Comparison of ENCODE assay signal across 14 cellular contexts in genomic region chr4:128825226-128825625, GRCh38. TPM values are rescaled to one million over a fixed set of nuclear protein-coding genes. Genes with fewer than 3 reads are reported as not detected.
DNase-seq lines count a peak whose midpoint lies in the region; ATAC-seq and TF ChIP-seq lines count a peak whose summit lies in the region.
"Had no signal": no experiment of that assay in that cellular context is flagged by ENCODE, and none has a peak within 500 bp of the region (broad histone marks: within the 10 kb centered on the region; RNA-seq: fewer than 3 reads in every experiment).

No MANE protein-coding gene starts in this region.

- H3K27me3 ChIP-seq in BLaER1 treated with 17β-estradiol and CSF1 and Interleukin-3, amounts not matched to agents 10 nM and 100 nM = no peaks in the 10 kb centered on the region
- H3K27me3 ChIP-seq in KMS-11 (ENCODE audit: insufficient read depth, low read depth) = no peaks in the 10 kb centered on the region
- H3K27me3 ChIP-seq in naive thymus-derived CD4-positive, alpha-beta T cell (ENCODE audit: control insufficient read depth in 2 of 2, insufficient read depth in 2 of 2, low read length in 2 of 2) = no peaks in the 10 kb centered on the region
- H3K27me3 ChIP-seq: BE2C had no signal

- POLR2A ChIA-PET in naive thymus-derived CD4-positive, alpha-beta T cell (lab: Charles Lee) = interaction anchor here (0.6 kb wide), 1 partner anchor 41 kb away, joined by 4 read pairs; no protein-coding TSS in a partner anchor

- peaks cover 0 to 75% (median 21%) of the 10 kb centered on the region in 11 experiments; a peak in 12 of 22 replicates for H4K20me1 ChIP-seq in BLaER1 treated with 17β-estradiol and CSF1 and Interleukin-3, amounts not matched to agents 10 nM and 100 nM
- H4K20me1 ChIP-seq in KMS-11 (ENCODE audit: insufficient read depth) = peaks cover 52% of the 10 kb centered on the region

- no peak overlapping the region for H3K4me3 ChIP-seq in BLaER1 treated with 17β-estradiol and CSF1 and Interleukin-3, amounts not matched to agents 10 nM and 100 nM
- no peak overlapping the region for H3K4me3 ChIP-seq in KMS-11 (IDR thresholded peaks at IDR 0.05; ENCODE audit: insufficient read depth, low read depth, low read length)
- no peak overlapping the region for H3K4me3 ChIP-seq in naive thymus-derived CD4-positive, alpha-beta T cell (ENCODE audit: low read length)

- peaks cover 37% of the 10 kb centered on the region for H3K4me1 Mint-ChIP-seq in dendritic cell treated with granulocyte-macrophage colony-stimulating factor and Interleukin-4, amounts not matched to agents 40 ng/mL and 50 ng/mL, for 4 days (ENCODE audit: low read depth)
- peaks cover 47 to 94% (median 83%) of the 10 kb centered on the region in 7 donors for H3K4me1 Mint-ChIP-seq in naive thymus-derived CD4-positive, alpha-beta T cell

- peak overlapping the region; percentile 34 for H3K27ac Mint-ChIP-seq in dendritic cell treated with granulocyte-macrophage colony-stimulating factor and Interleukin-4, amounts not matched to agents 40 ng/mL and 50 ng/mL, for 4 days
- H3K27ac Mint-ChIP-seq in naive thymus-derived CD4-positive, alpha-beta T cell = peak overlapping the region in 7 of 9 donors; percentile 3 to 55 (median 18)
- H3K27ac Mint-ChIP-seq: stimulated activated naive B cell treated with anti-CD40 and anti-IgM and Interleukin-4, amounts not matched to agents 10 μg/mL and 1 μg/mL and 100 μg/mL, for 72 hours had no signal

- no peaks in the 10 kb centered on the region for H3K9me3 Mint-ChIP-seq in dendritic cell treated with granulocyte-macrophage colony-stimulating factor and Interleukin-4, amounts not matched to agents 40 ng/mL and 50 ng/mL, for 4 days
- peaks cover 0 to 13% (median 0%) of the 10 kb centered on the region in 11 donors for H3K9me3 Mint-ChIP-seq in naive thymus-derived CD4-positive, alpha-beta T cell

- peaks cover 15 to 31% (median 28%) of the 10 kb centered on the region in 10 experiments; a peak in 19 of 20 replicates for H3K4me1 ChIP-seq in BLaER1 treated with 17β-estradiol and CSF1 and Interleukin-3, amounts not matched to agents 10 nM and 100 nM
- H3K4me1 ChIP-seq in KMS-11 (ENCODE audit: low read depth, poor library complexity, severe bottlenecking) = peaks cover 93% of the 10 kb centered on the region
- peaks cover 6 to 16% of the 10 kb centered on the region in 2 donors for H3K4me1 ChIP-seq in naive thymus-derived CD4-positive, alpha-beta T cell (ENCODE audit: control insufficient read depth in 2 of 2, insufficient read depth in 2 of 2, low read length in 2 of 2)
- H3K4me1 ChIP-seq: BE2C had no signal

- peaks cover 100% of the 10 kb centered on the region for H3K79me2 ChIP-seq in KMS-11 (ENCODE audit: insufficient read depth, low read depth)

- TF ChIP-seq CTCF in KMS-11 (conservative IDR thresholded peaks at IDR 0.05; ENCODE audit: low read depth, low read length) = no peak

- peaks cover 0 to 14% (median 5%) of the 10 kb centered on the region in 11 experiments; a peak in 6 of 22 replicates for H3K9me3 ChIP-seq in BLaER1 treated with 17β-estradiol and CSF1 and Interleukin-3, amounts not matched to agents 10 nM and 100 nM (replicated peaks in 1 of 11)
- no peaks in the 10 kb centered on the region for H3K9me3 ChIP-seq in naive thymus-derived CD4-positive, alpha-beta T cell (ENCODE audit: control insufficient read depth in 2 of 3, low read length in 3 of 3)
- H3K9me3 ChIP-seq: BE2C had no signal

- H2AFZ ChIP-seq in KMS-11 (ENCODE audit: low read depth) = no peak overlapping the region

- no peak for DNase-seq in naive thymus-derived CD4-positive, alpha-beta T cell
- DNase-seq in DMS53 treated with DMSO at 0.1 percent for 48 hours (lab: John Stamatoyannopoulos, UW; ENCODE audit: unreplicated experiment) (no peak), T1000 (lab: John Stamatoyannopoulos, UW) (no peak)
- DNase-seq in stimulated activated CD4-positive, alpha-beta T cell treated with anti-CD3 and anti-CD28 coated beads, Interleukin-4, amount 100 ng/mL, for 1 hour = no peak
- DNase-seq: activated CD4-positive, alpha-beta T cell treated with anti-CD3 and anti-CD28 coated beads, Interleukin-2, amount 50 U/mL, for 4 hours; BE2C; NCI-H510A; stimulated activated CD4-positive, alpha-beta T cell treated with anti-CD3 and anti-CD28 coated beads, Interleukin-15, amount 100 ng/mL, for 24 hours; stimulated activated naive B cell treated with anti-CD40 and anti-IgM and Interleukin-4, amounts not matched to agents 10 μg/mL and 1 μg/mL and 100 μg/mL, for 72 hours had no signal

- peak overlapping the region in 8 of 11 experiments; percentile 2 to 51 (median 40); a peak in 15 of 22 replicates for H3K4me2 ChIP-seq in BLaER1 treated with 17β-estradiol and CSF1 and Interleukin-3, amounts not matched to agents 10 nM and 100 nM
- peak overlapping the region; percentile 19; the same call in 1 of the 2 replicates for H3K4me2 ChIP-seq in KMS-11

- H3K36me3 Mint-ChIP-seq in dendritic cell treated with granulocyte-macrophage colony-stimulating factor and Interleukin-4, amounts not matched to agents 40 ng/mL and 50 ng/mL, for 4 days (ENCODE audit: low read depth) = peaks cover 8% of the 10 kb centered on the region
- peaks cover 0 to 36% (median 22%) of the 10 kb centered on the region in 5 donors for H3K36me3 Mint-ChIP-seq in naive thymus-derived CD4-positive, alpha-beta T cell

- H3K4me3 Mint-ChIP-seq in dendritic cell treated with granulocyte-macrophage colony-stimulating factor and Interleukin-4, amounts not matched to agents 40 ng/mL and 50 ng/mL, for 4 days = no peak overlapping the region
- H3K4me3 Mint-ChIP-seq in naive thymus-derived CD4-positive, alpha-beta T cell = peak overlapping the region in 5 of 10 donors; percentile 4 to 37 (median 31)
- H3K4me3 Mint-ChIP-seq: stimulated activated naive B cell treated with anti-CD40 and anti-IgM and Interleukin-4, amounts not matched to agents 10 μg/mL and 1 μg/mL and 100 μg/mL, for 72 hours had no signal

- intact Hi-C loops in dendritic cell treated with granulocyte-macrophage colony-stimulating factor and Interleukin-4, amounts not matched to agents 40 ng/mL and 50 ng/mL, for 4 days (cut with micrococcal nuclease) = no loop called here
- intact Hi-C loops in naive thymus-derived CD4-positive, alpha-beta T cell (cut with micrococcal nuclease) = loop anchor here in 1 of 2 donors (5.0 kb wide), 1 partner anchor 492 kb away; no protein-coding TSS in a partner anchor

- peaks cover 0 to 40% (median 17%) of the 10 kb centered on the region in 11 experiments; a peak in 14 of 22 replicates for H3K36me3 ChIP-seq in BLaER1 treated with 17β-estradiol and CSF1 and Interleukin-3, amounts not matched to agents 10 nM and 100 nM
- H3K36me3 ChIP-seq in KMS-11 (ENCODE audit: insufficient read depth) = no peaks in the 10 kb centered on the region
- H3K36me3 ChIP-seq in naive thymus-derived CD4-positive, alpha-beta T cell (ENCODE audit: control insufficient read depth in 2 of 3, insufficient read depth in 3 of 3, low read length in 3 of 3) = peaks cover 0 to 10% (median 0%) of the 10 kb centered on the region in 3 experiments
- H3K36me3 ChIP-seq: BE2C had no signal

- no peak overlapping the region for H3K27ac ChIP-seq in BLaER1 treated with 17β-estradiol and CSF1 and Interleukin-3, amounts not matched to agents 10 nM and 100 nM
- H3K27ac ChIP-seq in KMS-11 = no peak overlapping the region
- no peak overlapping the region for H3K27ac ChIP-seq in naive thymus-derived CD4-positive, alpha-beta T cell (ENCODE audit: low read depth, low read length)

- no peak for ATAC-seq in naive thymus-derived CD4-positive, alpha-beta T cell
- ATAC-seq in HG03196 (IDR thresholded peaks at IDR 0.05; ENCODE audit: unreplicated experiment) = no peak
- ATAC-seq: SK-N-SH treated with all-trans-retinoic acid at 6 μM for 48 hours; stimulated activated naive B cell treated with anti-CD40 and anti-IgM and Interleukin-4, amounts not matched to agents 10 μg/mL and 1 μg/mL and 100 μg/mL, for 72 hours had no signal

- CTCF ChIA-PET in naive thymus-derived CD4-positive, alpha-beta T cell (lab: Charles Lee) = no interaction called here

- H3K9ac ChIP-seq in BLaER1 treated with 17β-estradiol and CSF1 and Interleukin-3, amounts not matched to agents 10 nM and 100 nM = no peak overlapping the region
- no peak overlapping the region for H3K9ac ChIP-seq in KMS-11

- H3K27me3 Mint-ChIP-seq in dendritic cell treated with granulocyte-macrophage colony-stimulating factor and Interleukin-4, amounts not matched to agents 40 ng/mL and 50 ng/mL, for 4 days = no peaks in the 10 kb centered on the region
- H3K27me3 Mint-ChIP-seq in naive thymus-derived CD4-positive, alpha-beta T cell = no peaks in the 10 kb centered on the region
- H3K27me3 Mint-ChIP-seq: stimulated activated naive B cell treated with anti-CD40 and anti-IgM and Interleukin-4, amounts not matched to agents 10 μg/mL and 1 μg/mL and 100 μg/mL, for 72 hours had no signal

RNA-seq across cellular contexts. Expression of gene JADE1, which starts 15.7 kb away (rescaled TPM):
- 10 to 100 TPM; 35.4 to 79.5 (median 62.2) TPM for total RNA-seq in naive thymus-derived CD4-positive, alpha-beta T cell
- polyA plus RNA-seq in naive thymus-derived CD4-positive, alpha-beta T cell = 10 to 100 TPM; 34.5 to 55.8 TPM
